In the genomic region with DNA sequence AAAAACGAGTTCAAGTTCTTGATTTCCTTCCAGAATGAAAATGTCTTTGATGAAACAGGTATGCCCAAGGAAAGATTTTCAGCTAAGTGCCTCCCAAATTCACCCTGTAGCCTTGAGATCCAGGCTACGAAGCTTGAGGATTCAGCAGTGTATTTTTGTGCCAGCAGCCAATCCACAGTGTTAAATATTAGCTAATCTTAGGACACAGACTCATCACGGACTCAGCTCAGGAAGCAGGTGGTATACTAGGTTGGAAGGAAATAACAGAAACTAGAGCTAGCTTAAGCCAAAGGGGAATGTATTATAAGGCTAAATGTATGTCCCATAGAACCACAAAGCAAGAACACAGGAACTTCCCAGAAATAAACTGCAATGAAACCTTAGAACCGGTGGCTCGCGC, we compare ENCODE assay signal across 15 cellular contexts.
A peak's percentile ranks its signal among the peaks of the same experiment; 100 is the strongest.
DNase-seq lines count a peak whose midpoint lies in the region; ATAC-seq lines count a peak whose summit lies in the region.
"Had no signal": no experiment of that assay in that cellular context is flagged by ENCODE, and none has a peak within 500 bp of the region (broad histone marks: within the 10 kb centered on the region; RNA-seq: fewer than 3 reads in every experiment).

No MANE protein-coding gene starts in this region.

- no peaks in the 10 kb centered on the region for H4K20me1 ChIP-seq in BLaER1

- peaks cover 35% of the 10 kb centered on the region for H3K4me1 ChIP-seq in BLaER1
- H3K4me1 ChIP-seq: BE2C had no signal

- H3K9ac ChIP-seq in BLaER1 = no peak overlapping the region; the same call in 1 of the 2 replicates

- H3K36me3 ChIP-seq in BLaER1 = no peaks in the 10 kb centered on the region
- H3K36me3 ChIP-seq: BE2C had no signal

- ATAC-seq in HG03175 (IDR thresholded peaks at IDR 0.05; ENCODE audit: unreplicated experiment) (peak; percentile 43), GM19455 (IDR thresholded peaks at IDR 0.05; ENCODE audit: unreplicated experiment) (no peak)
- ATAC-seq: HepG2 had no signal

- no peaks in the 10 kb centered on the region for H3K9me3 ChIP-seq in BLaER1
- H3K9me3 ChIP-seq: BE2C had no signal

- no peak overlapping the region for H3K4me3 ChIP-seq in BLaER1

- peak overlapping the region; percentile 74 for H3K4me2 ChIP-seq in BLaER1

- no peaks in the 10 kb centered on the region for H3K27me3 ChIP-seq in BLaER1
- H3K27me3 ChIP-seq: BE2C had no signal

- DNase-seq in dermis blood vessel endothelial cell (peak; percentile 70), myocyte (ENCODE audit: low read depth) (peak; percentile 49), NCI-H748 treated with DMSO at 0.1 percent for 48 hours (lab: John Stamatoyannopoulos, UW) (no peak), COR-L47 (lab: John Stamatoyannopoulos, UW) (no peak)
- DNase-seq: BE2C; CD4-positive, alpha-beta memory T cell; HCEC 1CT; KBM-7; NCI-H187 treated with DMSO at 0.1 percent for 48 hours; NCI-H2227 treated with DMSO at 0.1 percent for 48 hours; NCI-H524 had no signal

- H3K27ac ChIP-seq in BLaER1 = peak overlapping the region; percentile 18; the same call in 1 of the 2 replicates

Comparison
In these comparisons a context has a peak if more than half of its experiments do, and no peak if none do; other contexts are left out.
1. DNase-seq: peak in dermis blood vessel endothelial cell (single experiment) and myocyte (single experiment); none in NCI-H748 treated with DMSO at 0.1 percent for 48 hours (single experiment) and COR-L47 (single experiment).